Comparison of ENCODE assay signal across 20 cellular contexts in genomic region chr18:23631746-23632145, GRCh38. TPM values are rescaled to one million over a fixed set of nuclear protein-coding genes. Genes with fewer than 3 reads are reported as not detected.
DNase-seq lines count a peak whose midpoint lies in the region; ATAC-seq, FAIRE-seq and TF ChIP-seq lines count a peak whose summit lies in the region.
"Had no signal": no experiment of that assay in that cellular context is flagged by ENCODE, and none has a peak within 500 bp of the region (broad histone marks: within the 10 kb centered on the region; RNA-seq: fewer than 3 reads in every experiment).

No MANE protein-coding gene starts in this region.

- peak; percentile 33 for DNase-seq in NCI-H82 (lab: John Stamatoyannopoulos, UW)
- no peak for DNase-seq in NCI-H82 treated with DMSO at 0.1 percent for 48 hours (lab: John Stamatoyannopoulos, UW; ENCODE audit: unreplicated experiment)
- DNase-seq in Panc1 (ENCODE audit: low read depth, low spot score) = no peak
- no peak for DNase-seq in endothelial cell of umbilical vein (ENCODE audit: low read depth, low spot score)
- no peak for DNase-seq in GM10266 (ENCODE audit: extremely low spot score)
- DNase-seq in prostate gland (ENCODE audit: low spot score) = no peak
- no peak for DNase-seq in vagina (ENCODE audit: extremely low spot score in 2 of 2)
- DNase-seq: activated CD4-positive, alpha-beta T cell treated with anti-CD3 and anti-CD28 coated beads, Interleukin-2, amount 50 U/mL, for 4 hours; activated T-cell treated with anti-CD3 and anti-CD28 coated beads, Interleukin-2, amount 50 U/mL, for 24 hours; CD8-positive, alpha-beta memory T cell; dermis blood vessel endothelial cell; esophagus squamous epithelium; GF-D8; head of caudate nucleus; islet precursor cell; Karpas-422; NCI-H187 treated with DMSO at 0.1 percent for 48 hours; SW 1271 had no signal

- in situ Hi-C loops in Panc1 (cut with HindIII; ENCODE audit: low pct_unique_long_range_greater_than_20kb, low sequenced_read_pairs) = no loop called here

- POLR2A ChIA-PET in Panc1 (lab: Charles Lee) = no interaction called here
- POLR2A ChIA-PET in endothelial cell of umbilical vein (lab: Charles Lee) = no interaction called here

- WGBS in prostate gland = 46% methylated on average over 11 of the region's 11 CpGs

- H3K9me3 ChIP-seq in Panc1 (ENCODE audit: control insufficient read depth, insufficient read depth, low read depth, low read length) = no peaks in the 10 kb centered on the region
- H3K9me3 ChIP-seq in endothelial cell of umbilical vein (replicated peaks; ENCODE audit: control insufficient read depth, insufficient read depth, low read length) = no peaks in the 10 kb centered on the region
- H3K9me3 ChIP-seq in prostate gland = no peaks in the 10 kb centered on the region
- no peaks in the 10 kb centered on the region for H3K9me3 ChIP-seq in vagina
- H3K9me3 ChIP-seq: esophagus squamous epithelium, right atrium auricular region had no signal

- intact Hi-C loops in Panc1 (cut with micrococcal nuclease; ENCODE audit: unreplicated experiment) (no loop called here), endothelial cell of umbilical vein (cut with micrococcal nuclease) (no loop called here), prostate gland (cut with DNase I) (no loop called here), vagina (cut with DNase I) (no loop called here)

- TF ChIP-seq POLR2A in endothelial cell of umbilical vein (IDR thresholded peaks at IDR 0.05; ENCODE audit: low read depth, low read length) = no peak
- TF ChIP-seq POLR2A in prostate gland (IDR thresholded peaks at IDR 0.05) = no peak
- no peak for TF ChIP-seq POLR2A in vagina (IDR thresholded peaks at IDR 0.05)

- peak overlapping the region; percentile 30 for H2AFZ ChIP-seq in endothelial cell of umbilical vein (ENCODE audit: low read depth, low read length)

- no peaks in the 10 kb centered on the region for H3K27me3 ChIP-seq in Panc1 (ENCODE audit: control insufficient read depth, insufficient read depth, low read length)
- peaks cover 0 to 4% of the 10 kb centered on the region in 2 experiments for H3K27me3 ChIP-seq in endothelial cell of umbilical vein (ENCODE audit: control insufficient read depth in 2 of 2, insufficient read depth in 2 of 2, low read length in 2 of 2)
- H3K27me3 ChIP-seq in prostate gland (replicated peaks; ENCODE audit: insufficient read depth) = no peaks in the 10 kb centered on the region
- no peaks in the 10 kb centered on the region for H3K27me3 ChIP-seq in vagina
- H3K27me3 ChIP-seq: esophagus squamous epithelium, right atrium auricular region had no signal

- H3K27ac ChIP-seq in Panc1 (ENCODE audit: low read length) (no peak overlapping the region), endothelial cell of umbilical vein (ENCODE audit: insufficient read depth, low read depth, low read length) (no peak overlapping the region), prostate gland (no peak overlapping the region), vagina (no peak overlapping the region)
- H3K27ac ChIP-seq: esophagus squamous epithelium, right atrium auricular region had no signal

- ATAC-seq in Panc1 (peak; percentile 56; the same call in 1 of the 2 replicates), GM18511 (IDR thresholded peaks at IDR 0.05; ENCODE audit: unreplicated experiment) (no peak)

- no peaks in the 10 kb centered on the region for H3K9me1 ChIP-seq in endothelial cell of umbilical vein (replicated peaks; ENCODE audit: control insufficient read depth, extremely low read depth, insufficient read depth, low read length)

- 0 out of 4 replicates have a peak overlapping the region, but pooled peaks of 1 of the 2 experiments have one; percentile 5 for H3K4me3 ChIP-seq in Panc1 (ENCODE audit: low read depth in 2 of 2, low read length in 2 of 2)
- no peak overlapping the region for H3K4me3 ChIP-seq in endothelial cell of umbilical vein (replicated peaks in 1 of 3; ENCODE audit: insufficient read depth in 1 of 3, low read depth in 1 of 3, low read length in 3 of 3)
- no peak overlapping the region for H3K4me3 ChIP-seq in prostate gland
- no peak overlapping the region for H3K4me3 ChIP-seq in vagina
- H3K4me3 ChIP-seq: esophagus squamous epithelium, right atrium auricular region had no signal

- no peaks in the 10 kb centered on the region for H3K36me3 ChIP-seq in Panc1 (ENCODE audit: control insufficient read depth, insufficient read depth, low read length)
- no peaks in the 10 kb centered on the region for H3K36me3 ChIP-seq in endothelial cell of umbilical vein (ENCODE audit: control insufficient read depth in 2 of 2, extremely low read depth in 1 of 2, insufficient read depth in 2 of 2, low read length in 2 of 2)
- no peaks in the 10 kb centered on the region for H3K36me3 ChIP-seq in prostate gland
- H3K36me3 ChIP-seq in vagina = no peaks in the 10 kb centered on the region
- H3K36me3 ChIP-seq: right atrium auricular region had no signal

- dilution Hi-C loops in endothelial cell of umbilical vein (cut with MboI; ENCODE audit: extremely low pct_ligation_motif_present, low sequenced_read_pairs) = no loop called here

- CTCF ChIA-PET in Panc1 (lab: Charles Lee) = interaction anchor here (2.2 kb wide), 1 partner anchor 71 kb away, joined by 7 read pairs; no protein-coding TSS in a partner anchor
- CTCF ChIA-PET in endothelial cell of umbilical vein (lab: Charles Lee) = interaction anchor here (1.2 to 2.3 kb wide), 4 partner anchors 10 to 71 kb away, joined by 3 to 8 read pairs (median 6); no protein-coding TSS in a partner anchor

- no peaks in the 10 kb centered on the region for H4K20me1 ChIP-seq in endothelial cell of umbilical vein (replicated peaks; ENCODE audit: control insufficient read depth, extremely low read depth, insufficient read depth, low read length)

- peaks cover 8% of the 10 kb centered on the region; the same call in 1 of the 2 replicates for H3K4me1 ChIP-seq in Panc1 (ENCODE audit: control insufficient read depth, insufficient read depth, low read length)
- peaks cover 12% of the 10 kb centered on the region for H3K4me1 ChIP-seq in endothelial cell of umbilical vein (ENCODE audit: control insufficient read depth, extremely low read depth, insufficient read depth, low read length)
- H3K4me1 ChIP-seq in prostate gland (replicated peaks) = peaks cover 6% of the 10 kb centered on the region
- peaks cover 12% of the 10 kb centered on the region for H3K4me1 ChIP-seq in vagina
- H3K4me1 ChIP-seq: right atrium auricular region had no signal

- TF ChIP-seq CTCF in Panc1 (IDR thresholded peaks at IDR 0.05) (no peak), endothelial cell of umbilical vein (IDR thresholded peaks at IDR 0.05; ENCODE audit: extremely low read depth in 1 of 2, insufficient read depth in 1 of 2, low read depth in 1 of 2, low read length in 2 of 2) (no peak), GM10266 (IDR thresholded peaks at IDR 0.05; ENCODE audit: control insufficient read depth, insufficient read depth, low read depth, missing control alignments) (no peak), prostate gland (IDR thresholded peaks at IDR 0.05) (no peak), vagina (IDR thresholded peaks at IDR 0.05) (no peak)

- no peak for FAIRE-seq in endothelial cell of umbilical vein (lab: Jason Lieb, UNC)

- no peak overlapping the region for H3K4me2 ChIP-seq in endothelial cell of umbilical vein (ENCODE audit: insufficient read depth, low read length)

- BruUV-seq in Panc1 (replicated peaks; lab: Mats Ljungman, UMichigan) (no TSS peak), endothelial cell of umbilical vein (replicated peaks; lab: Mats Ljungman, UMichigan) (no TSS peak)

- no peak overlapping the region for H3K9ac ChIP-seq in endothelial cell of umbilical vein (replicated peaks; ENCODE audit: extremely low read depth, insufficient read depth, low read length)

- H3K79me2 ChIP-seq in endothelial cell of umbilical vein (ENCODE audit: control insufficient read depth, insufficient read depth, low read length) = no peaks in the 10 kb centered on the region

RNA-seq across cellular contexts. Expression of gene ANKRD29, which starts 31.0 kb away (rescaled TPM):
- total RNA-seq in Panc1 (2021; ENCODE audit: unreplicated experiment) (0.67 TPM), endothelial cell of umbilical vein (1.2 and 2.6 TPM in 2 replicates), prostate gland (1 to 10 TPM; 5.6 to 8.5 TPM), vagina (32.9 TPM)
- polyA plus RNA-seq in Panc1 (2012; ENCODE audit: insufficient read length) = 0.96 TPM
- 0.03 and 0.18 TPM in 2 replicates for polyA plus RNA-seq in endothelial cell of umbilical vein
- 0.10 and 0.13 TPM in 2 replicates for polyA plus RNA-seq in endothelial cell of umbilical vein (2011; cell fraction: cytosol; rRNA removed)
- polyA plus RNA-seq in endothelial cell of umbilical vein (2011; cell fraction: nucleus; rRNA removed) = 0.57 and 0.63 TPM in 2 replicates
- polyA plus RNA-seq in endothelial cell of umbilical vein (2012) = 1.2 and 1.8 TPM in 2 replicates
- polyA minus RNA-seq in endothelial cell of umbilical vein = not detected in 2 replicates
- polyA minus RNA-seq in endothelial cell of umbilical vein (2011; cell fraction: cytosol; rRNA and poly(A)+ RNA removed) = 7.8 TPM
- 0.14 TPM in 1 of 2 replicates, not detected in the other for polyA minus RNA-seq in endothelial cell of umbilical vein (2011; cell fraction: nucleus; rRNA and poly(A)+ RNA removed)
- total RNA-seq: CD8-positive, alpha-beta memory T cell had no signal
- polyA plus RNA-seq: CD8-positive, alpha-beta memory T cell had no signal

RNA-seq across cellular contexts. Expression of gene NPC1, which starts 45.4 kb away (rescaled TPM):
- total RNA-seq in Panc1 (2021; ENCODE audit: unreplicated experiment) (92.7 TPM), endothelial cell of umbilical vein (45.2 and 58.2 TPM in 2 replicates), prostate gland (10 to 100 TPM; 32.0 to 63.5 TPM), vagina (89.9 TPM)
- polyA plus RNA-seq in Panc1 (2012; ENCODE audit: insufficient read length) = 60.3 TPM
- polyA plus RNA-seq in endothelial cell of umbilical vein = 38.9 and 40.6 TPM in 2 replicates
- polyA plus RNA-seq in endothelial cell of umbilical vein (2011; cell fraction: cytosol; rRNA removed) = 33.1 and 33.7 TPM in 2 replicates
- polyA plus RNA-seq in endothelial cell of umbilical vein (2011; cell fraction: nucleus; rRNA removed) = 62.0 and 72.7 TPM in 2 replicates
- 27.2 and 39.7 TPM in 2 replicates for polyA plus RNA-seq in endothelial cell of umbilical vein (2012)
- 104 and 109 TPM in 2 replicates for polyA minus RNA-seq in endothelial cell of umbilical vein
- polyA minus RNA-seq in endothelial cell of umbilical vein (2011; cell fraction: cytosol; rRNA and poly(A)+ RNA removed) = 82.0 TPM
- 71.9 and 106 TPM in 2 replicates for polyA minus RNA-seq in endothelial cell of umbilical vein (2011; cell fraction: nucleus; rRNA and poly(A)+ RNA removed)

RNA-seq across cellular contexts. Expression of gene LAMA3, which starts 57.5 kb away (rescaled TPM):
- 8.1 TPM for total RNA-seq in Panc1 (2021; ENCODE audit: unreplicated experiment)
- 1.2 TPM for polyA plus RNA-seq in Panc1 (2012; ENCODE audit: insufficient read length)
- total RNA-seq in endothelial cell of umbilical vein = 7.1 and 12.3 TPM in 2 replicates
- polyA plus RNA-seq in endothelial cell of umbilical vein = 2.5 and 2.6 TPM in 2 replicates
- polyA plus RNA-seq in endothelial cell of umbilical vein (2011; cell fraction: cytosol; rRNA removed) = 1.9 and 2.5 TPM in 2 replicates
- 8.4 and 9.3 TPM in 2 replicates for polyA plus RNA-seq in endothelial cell of umbilical vein (2011; cell fraction: nucleus; rRNA removed)
- 8.0 and 8.9 TPM in 2 replicates for polyA plus RNA-seq in endothelial cell of umbilical vein (2012)
- polyA minus RNA-seq in endothelial cell of umbilical vein = 5.5 and 6.1 TPM in 2 replicates
- polyA minus RNA-seq in endothelial cell of umbilical vein (2011; cell fraction: cytosol; rRNA and poly(A)+ RNA removed) = 9.4 TPM
- 7.0 and 10.4 TPM in 2 replicates for polyA minus RNA-seq in endothelial cell of umbilical vein (2011; cell fraction: nucleus; rRNA and poly(A)+ RNA removed)
- 10 to 100 TPM; 31.3 to 35.9 TPM for total RNA-seq in prostate gland
- 106 TPM for total RNA-seq in vagina
- total RNA-seq: CD8-positive, alpha-beta memory T cell had no signal
